Comparison of ENCODE assay signal across 35 cellular contexts in genomic region chr9:12627091-12627490, GRCh38.
"Had no signal": no experiment of that assay in that cellular context is flagged by ENCODE, and none has a peak within 500 bp of the region (broad histone marks: within the 10 kb centered on the region; RNA-seq: fewer than 3 reads in every experiment).

No MANE protein-coding gene starts in this region.

- H3K36me3 ChIP-seq: MG63 had no signal

- H3K4me3 ChIP-seq: MG63 had no signal

- H3K9me3 ChIP-seq: MG63 had no signal

- DNase-seq: Karpas-422, Kasumi-1, MG63, MM.1S, MV-4-11, NCI-H1048, NCI-H1092, NCI-H1092 treated with DMSO at 0.1 percent for 48 hours, NCI-H1105, NCI-H1105 treated with DMSO at 0.1 percent for 48 hours, NCI-H1417, NCI-H1417 treated with DMSO at 0.1 percent for 48 hours, NCI-H1436, NCI-H1436 treated with DMSO at 0.1 percent for 48 hours, NCI-H146, NCI-H1694, NCI-H1694 treated with DMSO at 0.1 percent for 48 hours, NCI-H187, NCI-H187 treated with DMSO at 0.1 percent for 48 hours, NCI-H1930, NCI-H2029, NCI-H2029 treated with DMSO at 0.1 percent for 48 hours, NCI-H2081, NCI-H2081 treated with DMSO at 0.1 percent for 48 hours, NCI-H2107, NCI-H2171, NCI-H2171 treated with DMSO at 0.1 percent for 48 hours, NCI-H2227 treated with DMSO at 0.1 percent for 48 hours, NCI-H226, NCI-H345, NCI-H446, NCI-H446 treated with DMSO at 0.1 percent for 48 hours, NCI-H510A, NCI-H510A treated with DMSO at 0.1 percent for 48 hours, NCI-H524 had no signal
